In genomic region chr18:35488396-35488795, GRCh38 we compare ENCODE assay signal across 7 cellular contexts. TPM values are rescaled to one million over a fixed set of nuclear protein-coding genes. Genes with fewer than 3 reads are reported as not detected.
DNase-seq lines count a peak whose midpoint lies in the region; FAIRE-seq and TF ChIP-seq lines count a peak whose summit lies in the region.
"Not testable (repeated sequence)": the region's sequence is repeated elsewhere in the genome, so short reads cannot be mapped to it uniquely, and the experiment has no call there.

No MANE protein-coding gene starts in this region.

- H3K4ac ChIP-seq in H9 (ENCODE audit: low read depth, low read length); H1 (replicated peaks; ENCODE audit: insufficient read length, low read depth, low read length); mesendoderm (ENCODE audit: low read depth, low read length): not testable (repeated sequence)

- H3K4me3 ChIP-seq in HUES64 (ENCODE audit: low read length) (0 out of 2 replicates have a peak overlapping the region, but pooled peaks have one; percentile 14), H1 (ENCODE audit: extremely low read depth in 1 of 4, insufficient read depth in 2 of 4, low read depth in 3 of 4, low read length in 4 of 4) (peak overlapping the region in 2 of 4 experiments; percentile 9 to 44; a peak in 2 of 8 replicates), iPS-15b (ENCODE audit: low read depth, low read length) (peak overlapping the region; percentile 6)
- not testable (repeated sequence) for H3K4me3 ChIP-seq in mesendoderm (ENCODE audit: low read length)

- CTCF ChIA-PET in H1 (lab: Charles Lee; ENCODE audit: partially characterized antibody) = interaction anchor here (1.5 kb wide), 1 partner anchor 79 kb away, joined by 3 read pairs; no protein-coding TSS in a partner anchor

- TF ChIP-seq CTCF in H9 (conservative IDR thresholded peaks at IDR 0.05); H1 (IDR thresholded peaks at IDR 0.05; ENCODE audit: control extremely low read depth in 1 of 3, insufficient read depth in 1 of 3, low read depth in 1 of 3, low read length in 3 of 3): not testable (repeated sequence)

- not testable (repeated sequence) for H2BK15ac ChIP-seq in H9 (ENCODE audit: low read depth, low read length); H1 (ENCODE audit: low read length); mesendoderm (replicated peaks; ENCODE audit: low read depth)

- H3K27me3 ChIP-seq in H9 (ENCODE audit: insufficient read depth, low read length); HUES64 (ENCODE audit: insufficient read depth, low read length); H1 (replicated peaks in 1 of 4; ENCODE audit: control insufficient read depth in 3 of 4, extremely low read depth in 1 of 4, insufficient read depth in 3 of 4, low read length in 3 of 4); iPS-15b (ENCODE audit: control insufficient read depth, insufficient read depth, low read length); mesendoderm (ENCODE audit: insufficient read depth, low read length, poor library complexity): not testable (repeated sequence)

- TF ChIP-seq EP300 in H1 (IDR thresholded peaks at IDR 0.05; ENCODE audit: borderline replicate concordance in 1 of 2, low read depth in 2 of 2, low read length in 2 of 2) = not testable (repeated sequence)

- H3K79me1 ChIP-seq in H9 (ENCODE audit: insufficient read depth, low read depth, low read length, poor library complexity, severe bottlenecking); H1 (ENCODE audit: low read depth, low read length); mesendoderm (ENCODE audit: low read length): not testable (repeated sequence)

- H3K4me1 Mint-ChIP-seq in H9 = peaks cover 66 to 76% of the 10 kb centered on the region in 2 experiments

- not testable (repeated sequence) for H3K27me3 Mint-ChIP-seq in H9 (ENCODE audit: low read depth)

- no CpG with 5 or more reads among the region's 2 CpGs for WGBS in H9 (ENCODE audit: extremely low coverage, insufficient read length, low lambda C conversion rate)
- WGBS in HUES64 = 43% methylated on average over 2 of the region's 2 CpGs
- 25% methylated on average over 2 of the region's 2 CpGs; no CpG with 5 or more reads in 1 of the 2 experiments for WGBS in H1 (ENCODE audit: extremely low coverage in 1 of 2, insufficient coverage in 1 of 2, insufficient read length in 1 of 2, insufficient replicate concordance in 2 of 2, low coverage in 1 of 2, low lambda C conversion rate in 2 of 2, missing lambda C conversion rate in 1 of 2), 2 experiments
- WGBS in mesendoderm (ENCODE audit: extremely low coverage, insufficient coverage, low lambda C conversion rate) = no CpG with 5 or more reads among the region's 2 CpGs

- H3K23me2 ChIP-seq in H9 (ENCODE audit: insufficient read length, low read depth, low read length, poor library complexity, severe bottlenecking); H1 (ENCODE audit: low read depth, low read length): not testable (repeated sequence)

- H4K8ac ChIP-seq in H9 (replicated peaks; ENCODE audit: insufficient read length, low read depth, low read length); H1 (ENCODE audit: extremely low read depth, insufficient read depth, low read length); mesendoderm (ENCODE audit: low read depth, low read length): not testable (repeated sequence)

- H2BK5ac ChIP-seq in H9 (ENCODE audit: insufficient read length, low read length); mesendoderm (ENCODE audit: low read length): not testable (repeated sequence)
- H2BK5ac ChIP-seq in H1 (ENCODE audit: low read depth, low read length) = peak overlapping the region; percentile 85; the same call in 1 of the 2 replicates

- not testable (repeated sequence) for H3K4me2 ChIP-seq in H9 (ENCODE audit: insufficient read depth, insufficient read length, low read length); mesendoderm (ENCODE audit: low read length)
- peak overlapping the region; percentile 52 to 72; a peak in 3 of 4 replicates for H3K4me2 ChIP-seq in H1 (ENCODE audit: insufficient read depth in 1 of 2, low read depth in 2 of 2, low read length in 2 of 2)

- not testable (repeated sequence) for H2BK12ac ChIP-seq in H9 (ENCODE audit: insufficient read length, low read depth, low read length)
- peak overlapping the region; percentile 42; the same call in 1 of the 2 replicates for H2BK12ac ChIP-seq in H1 (ENCODE audit: low read depth, low read length)

- not testable (repeated sequence) for H3K23ac ChIP-seq in H9 (ENCODE audit: insufficient read length, low read depth, low read length); H1 (ENCODE audit: insufficient read length); mesendoderm (ENCODE audit: low read length)

- peaks cover 0 to 14% (median 9%) of the 10 kb centered on the region in 3 experiments; a peak in 4 of 7 replicates for H3K36me3 Mint-ChIP-seq in H9 (ENCODE audit: insufficient read depth in 1 of 3, low read depth in 3 of 3)

- H3K9me3 ChIP-seq in H9 (ENCODE audit: control insufficient read depth, low read depth, low read length); HUES64 (ENCODE audit: insufficient read depth, low read depth, low read length); H1 (ENCODE audit: insufficient read depth in 2 of 2, low read depth in 1 of 2, low read length in 1 of 2); iPS-15b (ENCODE audit: control insufficient read depth, insufficient read depth, low read length): not testable (repeated sequence)

- H2AK5ac ChIP-seq in H9 (ENCODE audit: insufficient read length, low read length); H1 (ENCODE audit: low read depth, low read length); mesendoderm (ENCODE audit: low read length): not testable (repeated sequence)

- DNase-seq in ELF-1 (ENCODE audit: low read depth, low spot score) = peak; percentile 89
- DNase-seq in H9 = peak; percentile 91
- DNase-seq in H1 (ENCODE audit: low read depth in 1 of 2, low spot score in 2 of 2) = peak in 1 of 2 experiments; percentile 73
- peak; percentile 39 for DNase-seq in iPS-NIHi11 (ENCODE audit: low spot score)
- peak; percentile 82 for DNase-seq in mesendoderm

- not testable (repeated sequence) for H3K79me2 ChIP-seq in H9 (ENCODE audit: insufficient read depth, low read length)
- H3K79me2 ChIP-seq in H1 (ENCODE audit: control insufficient read depth in 1 of 2, insufficient read depth in 2 of 2, low read length in 2 of 2) (peaks cover 4 to 86% of the 10 kb centered on the region in 2 experiments; a peak in 2 of 4 replicates), mesendoderm (ENCODE audit: control insufficient read depth, insufficient read depth, low read length) (peaks cover 31% of the 10 kb centered on the region)

- H2BK20ac ChIP-seq in H9 (ENCODE audit: low read depth, low read length, poor library complexity, severe bottlenecking) = not testable (repeated sequence)
- H2BK20ac ChIP-seq in H1 (ENCODE audit: low read length) = peak overlapping the region; percentile 94; the same call in 1 of the 2 replicates

- H3K9ac ChIP-seq in H9 (ENCODE audit: extremely low read depth, insufficient read length, low read length); H1 (replicated peaks in 1 of 4; ENCODE audit: extremely low read depth in 1 of 4, low read depth in 3 of 4, low read length in 3 of 4); mesendoderm (ENCODE audit: low read length): not testable (repeated sequence)
- H3K9ac ChIP-seq in HUES64 (ENCODE audit: low read depth, low read length) (peak overlapping the region; percentile 33; the same call in 1 of the 2 replicates), iPS-15b (ENCODE audit: low read depth, low read length) (peak overlapping the region; percentile 19)

- not testable (repeated sequence) for H4K91ac ChIP-seq in H9 (ENCODE audit: insufficient read length, low read depth, low read length)
- H4K91ac ChIP-seq in H1 (replicated peaks; ENCODE audit: insufficient read length, low read length) = peak overlapping the region; percentile 15

- not testable (repeated sequence) for TF ChIP-seq POLR2A in H1 (IDR thresholded peaks at IDR 0.05; ENCODE audit: control extremely low read depth in 1 of 2, low read depth in 2 of 2, low read length in 2 of 2)

- POLR2A ChIA-PET in H1 (lab: Charles Lee; ENCODE audit: partially characterized antibody) = interaction anchor here (0.9 to 1.1 kb wide), 4 partner anchors 10 to 94 kb away, joined by 3 read pairs; partner anchors contain the start of genes GALNT1 and INO80C

- H3K14ac ChIP-seq in H9 (ENCODE audit: insufficient read depth, low read length); H1 (ENCODE audit: insufficient read length): not testable (repeated sequence)

- not testable (repeated sequence) for H3K9me3 Mint-ChIP-seq in H9

- peak; percentile 68 for FAIRE-seq in H1 (lab: Jason Lieb, UNC)

- H3K27ac ChIP-seq in H9 (ENCODE audit: insufficient read length, low read depth, low read length) = not testable (repeated sequence)
- H3K27ac ChIP-seq in HUES64 (ENCODE audit: low read depth, low read length) (peak overlapping the region; percentile 81), H1 (ENCODE audit: low read depth, low read length) (peak overlapping the region; percentile 65), mesendoderm (ENCODE audit: low read depth, low read length) (peak overlapping the region; percentile 69)

- not testable (repeated sequence) for TF ChIP-seq RAD21 in H1 (IDR thresholded peaks at IDR 0.05 in 1 of 2, conservative IDR thresholded peaks at IDR 0.05 in 1 of 2; ENCODE audit: low read depth in 2 of 2, low read length in 2 of 2)

- H3K4me3 Mint-ChIP-seq in H9 = peak overlapping the region; percentile 29 to 51

- not testable (repeated sequence) for H3T11ph ChIP-seq in H9 (ENCODE audit: low read length)

- H2BK120ac ChIP-seq in H9 (ENCODE audit: low read depth, low read length, poor library complexity, severe bottlenecking); mesendoderm (ENCODE audit: low read depth, low read length): not testable (repeated sequence)
- H2BK120ac ChIP-seq in H1 (replicated peaks; ENCODE audit: low read depth, low read length) = peak overlapping the region; percentile 60

- not testable (repeated sequence) for H2AFZ ChIP-seq in H9 (ENCODE audit: low read length); H1 (ENCODE audit: low read length)

- H3K4me1 ChIP-seq in H9 (ENCODE audit: insufficient read depth, low read length) = not testable (repeated sequence)
- peaks cover 57% of the 10 kb centered on the region for H3K4me1 ChIP-seq in HUES64 (ENCODE audit: insufficient read depth, low read length)
- H3K4me1 ChIP-seq in H1 (replicated peaks in 1 of 4; ENCODE audit: control insufficient read depth in 3 of 4, insufficient read depth in 4 of 4, low read length in 3 of 4) = peaks cover 10 to 36% (median 27%) of the 10 kb centered on the region in 4 experiments
- peaks cover 28% of the 10 kb centered on the region for H3K4me1 ChIP-seq in iPS-15b (ENCODE audit: control insufficient read depth, insufficient read depth, low read length)
- peaks cover 12% of the 10 kb centered on the region for H3K4me1 ChIP-seq in mesendoderm (ENCODE audit: control insufficient read depth, low read depth, low read length)

- not testable (repeated sequence) for H3K36me3 ChIP-seq in HUES64 (ENCODE audit: insufficient read depth, low read length); H1 (ENCODE audit: control insufficient read depth in 2 of 4, insufficient read depth in 4 of 4, low read length in 3 of 4); iPS-15b (ENCODE audit: control insufficient read depth, insufficient read depth, low read length); mesendoderm (ENCODE audit: control insufficient read depth, insufficient read depth, low read length)

- not testable (repeated sequence) for H3K56ac ChIP-seq in H9 (ENCODE audit: insufficient read length, low read depth, low read length); H1 (replicated peaks; ENCODE audit: insufficient read length, low read depth, low read length)
- H3K56ac ChIP-seq in mesendoderm (ENCODE audit: low read length) = peak overlapping the region; percentile 57

- H4K5ac ChIP-seq in H9 (ENCODE audit: insufficient read length, low read depth, low read length); mesendoderm (ENCODE audit: low read length): not testable (repeated sequence)
- H4K5ac ChIP-seq in H1 (ENCODE audit: insufficient read length, low read depth, low read length) = peak overlapping the region; percentile 75

- not testable (repeated sequence) for H4K20me1 ChIP-seq in H9 (ENCODE audit: control insufficient read depth, insufficient read depth, insufficient read length); H1 (replicated peaks in 1 of 2; ENCODE audit: control insufficient read depth in 1 of 2, insufficient read depth in 2 of 2, low read length in 2 of 2)

- not testable (repeated sequence) for H3K18ac ChIP-seq in H9 (ENCODE audit: insufficient read length, low read depth, low read length); mesendoderm (ENCODE audit: low read length)
- peak overlapping the region; percentile 79 for H3K18ac ChIP-seq in H1 (ENCODE audit: extremely low read depth, low read length)

- H3K27ac Mint-ChIP-seq in H9 = peak overlapping the region; percentile 94 to 97 (median 96)

RNA-seq across cellular contexts. Expression of gene INO80C, which starts 9.4 kb away (rescaled TPM):
- 51.1 and 53.3 TPM in 2 replicates for total RNA-seq in H9 (2021)
- 32.1 TPM for polyA plus RNA-seq in HUES64 (2013, experiment 1 of 2)
- polyA plus RNA-seq in HUES64 (2013, experiment 2 of 2) = 32.1 TPM
- 46.5 and 48.9 TPM in 2 replicates for total RNA-seq in H1 (2021; fragmentation: NEBNext Ultra II Directional; extraction: Animal tissue kit (Norgen Biotek cat#: 25700))
- polyA plus RNA-seq in H1 (2011; rRNA removed) = 27.8 and 30.1 TPM in 2 replicates
- polyA plus RNA-seq in H1 (2011; cell fraction: cytosol; rRNA removed) = 38.6 TPM
- polyA plus RNA-seq in H1 (2011; cell fraction: nucleus; rRNA removed) = 33.7 TPM
- 39.7 to 43.3 TPM (median 41.1 TPM) in 4 replicates for polyA plus RNA-seq in H1 (2012, experiment 1 of 2)
- 41.9 TPM for polyA plus RNA-seq in H1 (2012, experiment 2 of 2)
- 36.8 TPM for polyA plus RNA-seq in H1 (2013, experiment 1 of 2)
- 37.7 TPM for polyA plus RNA-seq in H1 (2013, experiment 2 of 2)
- polyA minus RNA-seq in H1 (2011; rRNA and poly(A)+ RNA removed) = 23.5 and 25.7 TPM in 2 replicates
- polyA minus RNA-seq in H1 (2011; cell fraction: cytosol; rRNA and poly(A)+ RNA removed) = 14.1 TPM
- 20.2 TPM for polyA minus RNA-seq in H1 (2011; cell fraction: nucleus; rRNA and poly(A)+ RNA removed)
- 44.6 TPM for polyA plus RNA-seq in mesendoderm (2013, experiment 1 of 2)
- polyA plus RNA-seq in mesendoderm (2013, experiment 2 of 2) = 39.5 TPM
